In the genomic region with DNA sequence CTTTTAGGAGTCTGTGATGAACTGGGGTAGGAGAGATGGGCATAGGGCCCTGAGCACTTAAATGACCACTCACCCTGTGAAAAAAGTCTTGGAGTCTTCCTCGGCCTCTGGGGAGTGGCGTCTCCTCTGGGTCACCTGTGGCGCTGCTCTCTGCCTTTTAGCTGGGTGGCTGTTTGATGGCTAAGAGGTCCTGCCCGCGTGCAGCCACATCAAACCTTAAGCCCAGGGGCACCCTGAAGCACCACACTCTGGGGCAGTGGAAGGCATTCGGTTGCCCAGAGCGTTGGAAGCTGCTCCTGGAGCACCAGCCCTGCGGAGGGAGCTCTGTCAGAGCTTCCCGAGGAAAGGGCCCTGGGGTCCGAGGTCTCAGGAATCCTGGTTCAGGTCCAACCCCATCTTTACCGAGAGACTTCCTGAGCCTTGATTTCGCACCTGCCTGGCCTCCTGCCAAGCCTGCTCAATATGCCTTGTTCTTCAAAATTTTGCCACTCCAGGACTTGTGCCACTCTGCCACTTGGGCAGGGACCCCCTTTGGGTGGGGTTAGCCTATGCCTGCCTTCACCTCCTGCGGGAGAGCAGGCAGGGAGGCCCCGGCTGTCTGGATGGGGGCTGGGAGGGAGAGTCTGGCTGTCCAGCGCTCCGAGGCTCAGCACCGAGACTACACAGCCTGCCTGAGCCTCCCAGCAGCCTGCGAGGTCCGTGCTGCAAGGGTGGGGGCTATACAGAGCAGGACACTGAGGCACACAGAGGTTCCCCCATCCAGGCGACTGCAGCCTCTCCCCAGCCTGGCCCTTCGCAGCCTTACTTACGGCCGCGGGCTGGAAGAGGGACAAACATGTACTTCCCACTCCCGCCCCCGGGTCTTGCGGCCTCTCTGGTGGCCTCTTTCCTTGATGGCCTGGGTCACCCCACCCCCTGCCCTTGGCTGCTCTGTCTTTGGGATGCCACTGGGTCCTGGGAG, we compare ENCODE assay signal across 2 cellular contexts.
TF ChIP-seq lines count a peak whose summit lies in the region.

No MANE protein-coding gene starts in this region.

TF ChIP-seq in HEK293, 187 proteins besides CTCF, POLR2A, EP300 and RAD21:
- TF ChIP-seq, protein P1, sequence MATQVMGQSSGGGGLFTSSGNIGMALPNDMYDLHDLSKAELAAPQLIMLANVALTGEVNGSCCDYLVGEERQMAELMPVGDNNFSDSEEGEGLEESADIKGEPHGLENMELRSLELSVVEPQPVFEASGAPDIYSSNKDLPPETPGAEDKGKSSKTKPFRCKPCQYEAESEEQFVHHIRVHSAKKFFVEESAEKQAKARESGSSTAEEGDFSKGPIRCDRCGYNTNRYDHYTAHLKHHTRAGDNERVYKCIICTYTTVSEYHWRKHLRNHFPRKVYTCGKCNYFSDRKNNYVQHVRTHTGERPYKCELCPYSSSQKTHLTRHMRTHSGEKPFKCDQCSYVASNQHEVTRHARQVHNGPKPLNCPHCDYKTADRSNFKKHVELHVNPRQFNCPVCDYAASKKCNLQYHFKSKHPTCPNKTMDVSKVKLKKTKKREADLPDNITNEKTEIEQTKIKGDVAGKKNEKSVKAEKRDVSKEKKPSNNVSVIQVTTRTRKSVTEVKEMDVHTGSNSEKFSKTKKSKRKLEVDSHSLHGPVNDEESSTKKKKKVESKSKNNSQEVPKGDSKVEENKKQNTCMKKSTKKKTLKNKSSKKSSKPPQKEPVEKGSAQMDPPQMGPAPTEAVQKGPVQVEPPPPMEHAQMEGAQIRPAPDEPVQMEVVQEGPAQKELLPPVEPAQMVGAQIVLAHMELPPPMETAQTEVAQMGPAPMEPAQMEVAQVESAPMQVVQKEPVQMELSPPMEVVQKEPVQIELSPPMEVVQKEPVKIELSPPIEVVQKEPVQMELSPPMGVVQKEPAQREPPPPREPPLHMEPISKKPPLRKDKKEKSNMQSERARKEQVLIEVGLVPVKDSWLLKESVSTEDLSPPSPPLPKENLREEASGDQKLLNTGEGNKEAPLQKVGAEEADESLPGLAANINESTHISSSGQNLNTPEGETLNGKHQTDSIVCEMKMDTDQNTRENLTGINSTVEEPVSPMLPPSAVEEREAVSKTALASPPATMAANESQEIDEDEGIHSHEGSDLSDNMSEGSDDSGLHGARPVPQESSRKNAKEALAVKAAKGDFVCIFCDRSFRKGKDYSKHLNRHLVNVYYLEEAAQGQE (tag by site-specific recombination; IDR thresholded peaks at IDR 0.05) = peak; percentile 80
- TF ChIP-seq ZNF221 (tag by site-specific recombination; IDR thresholded peaks at IDR 0.05; ENCODE audit: borderline replicate concordance) = no peak
- TF ChIP-seq ZNF596 (tag by site-specific recombination; IDR thresholded peaks at IDR 0.05) = no peak
- no peak for TF ChIP-seq MZF1 (tag by site-specific recombination; IDR thresholded peaks at IDR 0.05; ENCODE audit: borderline replicate concordance)
- TF ChIP-seq ZNF16 (tag by site-specific recombination; IDR thresholded peaks at IDR 0.05; ENCODE audit: low read depth) = no peak
- no peak for TF ChIP-seq ZNF600 (tag by site-specific recombination; IDR thresholded peaks at IDR 0.05)
- no peak for TF ChIP-seq ZNF549 (tag by site-specific recombination; IDR thresholded peaks at IDR 0.05)
- TF ChIP-seq, protein P2, sequence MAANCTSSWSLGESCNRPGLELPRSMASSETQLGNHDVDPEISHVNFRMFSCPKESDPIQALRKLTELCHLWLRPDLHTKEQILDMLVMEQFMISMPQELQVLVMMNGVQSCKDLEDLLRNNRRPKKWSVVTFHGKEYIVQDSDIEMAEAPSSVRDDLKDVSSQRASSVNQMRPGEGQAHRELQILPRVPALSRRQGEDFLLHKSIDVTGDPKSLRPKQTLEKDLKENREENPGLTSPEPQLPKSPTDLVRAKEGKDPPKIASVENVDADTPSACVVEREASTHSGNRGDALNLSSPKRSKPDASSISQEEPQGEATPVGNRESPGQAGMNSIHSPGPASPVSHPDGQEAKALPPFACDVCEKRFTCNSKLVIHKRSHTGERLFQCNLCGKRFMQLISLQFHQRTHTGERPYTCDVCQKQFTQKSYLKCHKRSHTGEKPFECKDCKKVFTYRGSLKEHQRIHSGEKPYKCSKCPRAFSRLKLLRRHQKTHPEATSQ (tag by site-specific recombination; IDR thresholded peaks at IDR 0.05) = no peak
- no peak for TF ChIP-seq ZBTB20 (tag by site-specific recombination; IDR thresholded peaks at IDR 0.05)
- no peak for TF ChIP-seq ZBTB8A (tag by site-specific recombination; IDR thresholded peaks at IDR 0.05)
- TF ChIP-seq EGR2 (tag by site-specific recombination; IDR thresholded peaks at IDR 0.05; ENCODE audit: low read depth) = peak; percentile 52; the same call in 1 of the 2 replicates
- peak; percentile 55 for TF ChIP-seq ZFHX2 (tag by site-specific recombination; conservative IDR thresholded peaks at IDR 0.05)

TF ChIP-seq in K562, 482 proteins besides CTCF, POLR2A, EP300 and RAD21:
- TF ChIP-seq NFIC (IDR thresholded peaks at IDR 0.05) (peak; percentile 74), MAFF (IDR thresholded peaks at IDR 0.05; ENCODE audit: low read length) (no peak)
